29 cellular contexts compared by ENCODE assay signal in the genomic region with DNA sequence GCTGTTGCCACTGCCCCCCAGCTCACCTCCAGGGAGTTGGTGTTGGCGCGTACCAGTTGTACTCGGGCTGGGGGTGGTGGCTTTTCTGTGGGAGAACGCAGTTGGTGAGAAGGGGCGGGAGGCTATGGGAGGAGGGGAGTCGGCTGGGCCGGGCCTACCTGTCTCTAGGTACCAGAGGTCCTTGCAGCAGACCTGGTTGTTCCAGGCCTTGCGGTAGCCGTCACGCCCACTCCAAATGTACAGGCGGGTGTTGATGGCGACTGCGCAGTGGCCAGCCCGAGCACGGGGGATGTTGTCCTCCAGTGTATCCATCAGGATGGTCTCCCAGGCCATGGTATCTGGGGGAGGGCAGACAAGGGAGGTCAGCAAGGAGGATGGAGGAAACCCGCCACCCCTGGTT.
"Had no signal": no experiment of that assay in that cellular context is flagged by ENCODE, and none has a peak within 500 bp of the region (broad histone marks: within the 10 kb centered on the region; RNA-seq: fewer than 3 reads in every experiment).

No MANE protein-coding gene starts in this region.

- DNase-seq: stimulated activated CD4-positive, alpha-beta T cell treated with anti-CD3 and anti-CD28 coated beads, Interleukin-2, amount 100 ng/mL, for 48 hours; stimulated activated CD4-positive, alpha-beta T cell treated with anti-CD3 and anti-CD28 coated beads, Interleukin-4, amount 100 ng/mL, for 1 hour; stimulated activated CD4-positive, alpha-beta T cell treated with anti-CD3 and anti-CD28 coated beads, Interleukin-4, amount 100 ng/mL, for 24 hours; stimulated activated CD4-positive, alpha-beta T cell treated with anti-CD3 and anti-CD28 coated beads, Interleukin-4, amount 100 ng/mL, for 4 hours; stimulated activated CD8-positive, alpha-beta memory T cell treated with anti-CD3 and anti-CD28 coated beads, Interleukin-4, amount 100 ng/mL, for 48 hours; stimulated activated naive B cell treated with anti-CD40 and anti-IgM and Interleukin-4, amounts not matched to agents 10 μg/mL and 1 μg/mL and 100 μg/mL, for 72 hours; stimulated activated naive CD4-positive, alpha-beta T cell; stimulated activated naive CD4-positive, alpha-beta T cell treated with Interleukin-2 at 50 U/mL for 16 hours; stimulated activated naive CD8-positive, alpha-beta T cell treated with anti-CD3 and anti-CD28 coated beads, Interleukin-15, amount 100 ng/mL, for 72 hours; stimulated activated naive CD8-positive, alpha-beta T cell treated with anti-CD3 and anti-CD28 coated beads, Interleukin-15, Interleukin-2, amounts not matched to agents 100 U/mL and 50 U/mL, for 24 hours; stomach; substantia nigra; testis; thyroid gland; tibial artery; transverse colon; trophoblast cell; upper lobe of left lung; upper lobe of right lung; uterus had no signal

- H3K27ac ChIP-seq: stomach, suprapubic skin, testis, thoracic aorta, thyroid gland, tibial artery, transverse colon, upper lobe of left lung, upper lobe of right lung, uterus, vagina had no signal

- FAIRE-seq: urothelium cell line had no signal

- H3K4me3 Mint-ChIP-seq: stimulated activated effector memory CD8-positive, alpha-beta T cell treated with anti-CD3 and anti-CD28 coated beads, Interleukin-12 subunit alpha, Interleukin-12 subunit beta, amount 100 ng/mL, for 72 hours; stimulated activated memory B cell treated with anti-CD40 and anti-IgM and Interleukin-4, amounts not matched to agents 10 μg/mL and 1 μg/mL and 100 μg/mL, for 72 hours; stimulated activated naive B cell treated with anti-CD40 and anti-IgM and Interleukin-4, amounts not matched to agents 10 μg/mL and 1 μg/mL and 100 μg/mL, for 72 hours; stimulated activated naive CD8-positive, alpha-beta T cell treated with anti-CD3 and anti-CD28 coated beads, Interleukin-15, amount 100 ng/mL, for 72 hours; stimulated activated naive CD8-positive, alpha-beta T cell treated with anti-CD3 and anti-CD28 coated beads, Interleukin-15, Interleukin-2, amounts not matched to agents 100 ng/mL and 50 ng/mL, for 24 hours; type B pancreatic cell had no signal

- H3K4me3 ChIP-seq: stomach, suprapubic skin, testis, thoracic aorta, thyroid gland, tibial artery, tibial nerve, transverse colon, upper lobe of left lung, upper lobe of right lung, uterus, vagina had no signal

- H3K27me3 ChIP-seq: suprapubic skin, testis, thyroid gland, tibial artery, tibial nerve, transverse colon, upper lobe of left lung, upper lobe of right lung, uterus, vagina had no signal

- H3K27me3 Mint-ChIP-seq: stimulated activated memory B cell treated with anti-CD40 and anti-IgM and Interleukin-4, amounts not matched to agents 10 μg/mL and 1 μg/mL and 100 μg/mL, for 72 hours; stimulated activated naive B cell treated with anti-CD40 and anti-IgM and Interleukin-4, amounts not matched to agents 10 μg/mL and 1 μg/mL and 100 μg/mL, for 72 hours; stimulated activated naive CD8-positive, alpha-beta T cell treated with anti-CD3 and anti-CD28 coated beads, Interleukin-15, amount 100 ng/mL, for 72 hours; stimulated activated naive CD8-positive, alpha-beta T cell treated with anti-CD3 and anti-CD28 coated beads, Interleukin-15, Interleukin-2, amounts not matched to agents 100 ng/mL and 50 ng/mL, for 24 hours; type B pancreatic cell had no signal

- H3K27ac Mint-ChIP-seq: stimulated activated effector memory CD8-positive, alpha-beta T cell treated with anti-CD3 and anti-CD28 coated beads, Interleukin-12 subunit alpha, Interleukin-12 subunit beta, amount 100 ng/mL, for 72 hours; stimulated activated memory B cell treated with anti-CD40 and anti-IgM and Interleukin-4, amounts not matched to agents 10 μg/mL and 1 μg/mL and 100 μg/mL, for 72 hours; stimulated activated naive B cell treated with anti-CD40 and anti-IgM and Interleukin-4, amounts not matched to agents 10 μg/mL and 1 μg/mL and 100 μg/mL, for 72 hours; stimulated activated naive CD8-positive, alpha-beta T cell treated with anti-CD3 and anti-CD28 coated beads, Interleukin-15, Interleukin-2, amounts not matched to agents 100 ng/mL and 50 ng/mL, for 24 hours; type B pancreatic cell had no signal

- H3K36me3 ChIP-seq: uterus had no signal

- ATAC-seq: stimulated activated effector memory CD8-positive, alpha-beta T cell treated with anti-CD3 and anti-CD28 coated beads, Interleukin-12 subunit alpha, Interleukin-12 subunit beta, amount 100 ng/mL, for 72 hours; stimulated activated memory B cell treated with anti-CD40 and anti-IgM and Interleukin-4, amounts not matched to agents 10 μg/mL and 1 μg/mL and 100 μg/mL, for 72 hours; stimulated activated naive B cell treated with anti-CD40 and anti-IgM and Interleukin-4, amounts not matched to agents 10 μg/mL and 1 μg/mL and 100 μg/mL, for 72 hours; stimulated activated naive CD8-positive, alpha-beta T cell treated with anti-CD3 and anti-CD28 coated beads, Interleukin-15, amount 100 ng/mL, for 72 hours; stimulated activated naive CD8-positive, alpha-beta T cell treated with anti-CD3 and anti-CD28 coated beads, Interleukin-15, Interleukin-2, amounts not matched to agents 100 U/mL and 50 U/mL, for 24 hours; upper lobe of right lung had no signal

- H3K9me3 ChIP-seq: stomach, suprapubic skin, testis, thoracic aorta, thyroid gland, tibial artery, tibial nerve, transverse colon, upper lobe of left lung, upper lobe of right lung, uterus, vagina had no signal

- H3K4me1 ChIP-seq: suprapubic skin, thyroid gland, tibial artery, transverse colon, upper lobe of right lung, uterus had no signal

- H3K9me3 Mint-ChIP-seq: stimulated activated effector memory CD8-positive, alpha-beta T cell treated with anti-CD3 and anti-CD28 coated beads, Interleukin-12 subunit alpha, Interleukin-12 subunit beta, amount 100 ng/mL, for 72 hours; stimulated activated memory B cell treated with anti-CD40 and anti-IgM and Interleukin-4, amounts not matched to agents 10 μg/mL and 1 μg/mL and 100 μg/mL, for 72 hours; stimulated activated naive B cell treated with anti-CD40 and anti-IgM and Interleukin-4, amounts not matched to agents 10 μg/mL and 1 μg/mL and 100 μg/mL, for 72 hours; stimulated activated naive CD8-positive, alpha-beta T cell treated with anti-CD3 and anti-CD28 coated beads, Interleukin-15, amount 100 ng/mL, for 72 hours; stimulated activated naive CD8-positive, alpha-beta T cell treated with anti-CD3 and anti-CD28 coated beads, Interleukin-15, Interleukin-2, amounts not matched to agents 100 ng/mL and 50 ng/mL, for 24 hours; type B pancreatic cell had no signal
